Comparison of ENCODE assay signal across 8 cellular contexts in the genomic region with DNA sequence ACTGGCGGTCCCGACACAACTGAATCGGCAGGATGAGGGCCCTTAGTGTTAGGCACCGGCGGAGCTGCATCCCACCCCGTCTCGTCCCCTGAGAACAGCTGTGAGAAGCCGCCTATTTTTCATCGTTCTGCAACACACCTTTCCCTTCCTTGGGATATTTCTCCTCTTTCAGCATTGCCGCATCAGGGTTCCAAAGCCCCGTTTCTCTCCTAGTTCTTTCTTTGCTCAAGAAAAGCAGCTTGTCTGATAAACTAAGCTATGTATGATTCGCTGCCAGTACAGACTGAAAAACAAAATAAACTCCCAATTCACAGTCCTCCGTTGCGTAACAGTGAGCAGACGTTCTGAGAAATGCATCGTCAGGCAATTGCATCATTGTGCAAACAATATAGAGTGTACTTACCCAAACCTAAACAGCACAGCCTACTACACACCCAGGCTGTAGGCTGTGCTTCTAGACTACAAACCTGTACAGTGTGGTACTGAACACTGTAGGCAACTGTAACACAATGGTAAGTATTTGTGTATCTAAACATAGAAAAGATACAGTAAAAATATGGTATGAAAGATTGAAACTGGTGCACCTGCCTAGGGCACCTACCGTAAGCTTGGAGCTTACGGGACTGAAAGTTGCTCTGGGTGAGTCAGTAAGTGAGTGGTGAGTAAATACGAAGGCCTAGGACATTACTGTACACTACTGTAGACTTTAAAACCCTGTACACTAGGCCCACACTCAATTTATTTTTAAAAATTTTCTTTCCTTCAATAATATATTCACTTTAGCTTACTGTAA. TPM values are rescaled to one million over a fixed set of nuclear protein-coding genes. Genes with fewer than 3 reads are reported as not detected.
A peak's percentile ranks its signal among the peaks of the same experiment; 100 is the strongest.
DNase-seq lines count a peak whose midpoint lies in the region; ATAC-seq, FAIRE-seq and TF ChIP-seq lines count a peak whose summit lies in the region.

No MANE protein-coding gene starts in this region.

- no peak for TF ChIP-seq EP300 in GM12878 (IDR thresholded peaks at IDR 0.05; ENCODE audit: borderline replicate concordance in 1 of 2, control insufficient read depth in 1 of 2, low read depth in 2 of 2, low read length in 2 of 2)
- TF ChIP-seq EP300 in HepG2 (IDR thresholded peaks at IDR 0.05; ENCODE audit: low read depth in 2 of 2, low read length in 2 of 2), result peak; percentile 56 to 68; a peak in 1 of 4 replicates
- peak; percentile 56; the same call in 1 of the 2 replicates for TF ChIP-seq EP300 in HepG2 (CRISPR knock-in tag; IDR thresholded peaks at IDR 0.05; ENCODE audit: borderline replicate concordance)
- TF ChIP-seq EP300 in upper lobe of left lung (IDR thresholded peaks at IDR 0.05), result peak in 2 of 4 donors; percentile 1 to 80

- POLR2A ChIA-PET in GM12878 (lab: Charles Lee) (no interaction called here), HepG2 (lab: Yijun Ruan, JAX) (interaction anchor here (0.9 to 1.8 kb wide), 3 partner anchors 28 to 252 kb away, joined by 4 to 5 read pairs (median 4); partner anchors contain the start of genes ASB7 and LINS1)

- no peak overlapping the region for H3K9ac ChIP-seq in BLaER1
- no peak overlapping the region for H3K9ac ChIP-seq in GM12878 (ENCODE audit: control insufficient read depth, insufficient read depth, low read length)
- peak overlapping the region; percentile 29; the same call in 1 of the 2 replicates for H3K9ac ChIP-seq in HepG2 (ENCODE audit: insufficient read depth, low read depth, low read length)

- H3K36me3 ChIP-seq in BLaER1, result no peaks in the 10 kb centered on the region
- no peaks in the 10 kb centered on the region for H3K36me3 ChIP-seq in GM12878 (ENCODE audit: control insufficient read depth in 2 of 2, insufficient read depth in 2 of 2, low read length in 1 of 2)
- H3K36me3 ChIP-seq in HepG2 (replicated peaks in 1 of 2; ENCODE audit: control insufficient read depth in 1 of 2, insufficient read depth in 2 of 2, low read length in 2 of 2), result no peaks in the 10 kb centered on the region
- no peaks in the 10 kb centered on the region for H3K36me3 ChIP-seq in upper lobe of left lung

- TF ChIP-seq CTCF in GM12878 (IDR thresholded peaks at IDR 0.05 in 2 of 3, conservative IDR thresholded peaks at IDR 0.05 in 1 of 3; ENCODE audit: control insufficient read depth in 2 of 3, extremely low read depth in 1 of 3, insufficient read depth in 1 of 3, low read depth in 3 of 3, low read length in 3 of 3), result no peak
- TF ChIP-seq CTCF in HepG2 (CRISPR knock-in tag; IDR thresholded peaks at IDR 0.05), result no peak
- no peak for TF ChIP-seq CTCF in upper lobe of left lung (IDR thresholded peaks at IDR 0.05)
- no peak for TF ChIP-seq CTCF in GM10266 (IDR thresholded peaks at IDR 0.05; ENCODE audit: control insufficient read depth, insufficient read depth, low read depth, missing control alignments)

- H3K4me2 ChIP-seq in BLaER1, result peak overlapping the region; percentile 84
- H3K4me2 ChIP-seq in GM12878 (ENCODE audit: control insufficient read depth, insufficient read depth), result no peak overlapping the region; the same call in 1 of the 2 replicates
- peak overlapping the region; percentile 81 for H3K4me2 ChIP-seq in HepG2 (ENCODE audit: low read depth, low read length)

- 62% methylated on average over 19 of the region's 19 CpGs for WGBS in GM12878 (ENCODE audit: insufficient coverage, insufficient replicate concordance, low lambda C conversion rate, missing lambda C conversion rate)
- WGBS in HepG2 (ENCODE audit: low lambda C conversion rate), result 1% methylated on average over 19 of the region's 19 CpGs
- 37 to 46% methylated on average over 16 to 19 of the region's 19 CpGs for WGBS in upper lobe of left lung, 2 donors

- CTCF ChIA-PET in GM12878 (lab: Yijun Ruan, JAX), result interaction anchor here (0.9 to 2.5 kb wide), 14 partner anchors 8 to 522 kb away, joined by 3 to 23 read pairs (median 4); partner anchors contain the start of genes ASB7 and LINS1
- CTCF ChIA-PET in HepG2 (lab: Yijun Ruan, JAX; ENCODE audit: low intra/inter-chr PET ratio, low total read pairs), result interaction anchor here (1.2 to 3.0 kb wide), 2 partner anchors 9 to 32 kb away, joined by 3 to 41 read pairs; partner anchors contain the start of gene ADAMTS17

- TF ChIP-seq POLR2A in GM12878 (IDR thresholded peaks at IDR 0.05; ENCODE audit: low read depth, low read length) (no peak), HepG2 (IDR thresholded peaks at IDR 0.05; ENCODE audit: insufficient read depth in 1 of 2, low read depth in 2 of 2, low read length in 2 of 2) (no peak), upper lobe of left lung (IDR thresholded peaks at IDR 0.05) (peak in 1 of 4 donors; percentile 36)

- H3K27ac ChIP-seq in BLaER1, result no peak overlapping the region
- H3K27ac ChIP-seq in GM12878 (ENCODE audit: control insufficient read depth, insufficient read depth), result no peak overlapping the region
- H3K27ac ChIP-seq in HepG2 (ENCODE audit: extremely low read length, insufficient read depth, low read length), result peak overlapping the region; percentile 39
- H3K27ac ChIP-seq in upper lobe of left lung, result peak overlapping the region; percentile 94 to 97 (median 96)

- SMC1A ChIA-PET in GM12878 (lab: Charles Lee; ENCODE audit: uncharacterized antibody, unreplicated experiment), result no interaction called here

- in situ Hi-C loops in GM12878 (cut with MboI), result no loop called here
- in situ Hi-C loops in HepG2 (cut with HindIII; ENCODE audit: extremely low pct_ligation_motif_present, low pct_unique_long_range_greater_than_20kb), result loop anchor here (10.0 kb wide), 1 partner anchor 254 kb away; the partner anchor contains the start of genes ASB7 and LINS1

- no peak for FAIRE-seq in GM12878 (lab: Jason Lieb, UNC)
- peak; percentile 95 for FAIRE-seq in HepG2 (lab: Jason Lieb, UNC)

- intact Hi-C loops in GM12878 (cut with micrococcal nuclease; ENCODE audit: unreplicated experiment) (loop anchor here (10.0 kb wide), 1 partner anchor 224 kb away; no protein-coding TSS in a partner anchor), HepG2 (cut with micrococcal nuclease; ENCODE audit: unreplicated experiment) (loop anchor here (1.0 kb wide), 2 partner anchors 33 to 252 kb away; partner anchors contain the start of genes ASB7 and LINS1)

- H3K9me3 ChIP-seq in BLaER1 (peaks cover 14% of the 10 kb centered on the region), GM12878 (replicated peaks; ENCODE audit: control insufficient read depth, insufficient read depth, low read length) (no peaks in the 10 kb centered on the region; the same call in 2 of the 3 replicates), HepG2 (ENCODE audit: low read length) (no peaks in the 10 kb centered on the region), upper lobe of left lung (no peaks in the 10 kb centered on the region)

- no peak for ATAC-seq in GM12878
- ATAC-seq in HepG2, result peak; percentile 87
- peak; percentile 81 to 91 for ATAC-seq in upper lobe of left lung (ENCODE audit: low FRiP score in 2 of 2)

- H4K20me1 ChIP-seq in BLaER1 (no peaks in the 10 kb centered on the region), GM12878 (ENCODE audit: control insufficient read depth, insufficient read depth) (0 out of 2 replicates have a peak, but pooled peaks cover 2% of the 10 kb centered on the region), HepG2 (ENCODE audit: insufficient read depth, low read length) (no peaks in the 10 kb centered on the region)

- H3K27me3 ChIP-seq in BLaER1 (peaks cover 17% of the 10 kb centered on the region), GM12878 (replicated peaks in 1 of 2; ENCODE audit: control insufficient read depth in 2 of 2, insufficient read depth in 2 of 2, low read length in 1 of 2) (no peaks in the 10 kb centered on the region), HepG2 (ENCODE audit: control insufficient read depth in 1 of 2, insufficient read depth in 2 of 2, low read length in 2 of 2) (no peaks in the 10 kb centered on the region; a peak in 1 of 5 replicates), upper lobe of left lung (no peaks in the 10 kb centered on the region)

- RAD21 ChIA-PET in GM12878 (lab: Charles Lee; ENCODE audit: unreplicated experiment), result interaction anchor here (1.6 kb wide), 1 partner anchor 222 kb away, joined by 3 read pairs; no protein-coding TSS in a partner anchor

- peaks cover 8% of the 10 kb centered on the region; the same call in 1 of the 2 replicates for H3K4me1 ChIP-seq in BLaER1
- H3K4me1 ChIP-seq in GM12878 (ENCODE audit: control insufficient read depth, insufficient read depth, low read length), result no peaks in the 10 kb centered on the region
- H3K4me1 ChIP-seq in HepG2 (ENCODE audit: insufficient read depth, low read length), result peaks cover 19% of the 10 kb centered on the region
- peaks cover 9 to 17% (median 13%) of the 10 kb centered on the region in 4 donors for H3K4me1 ChIP-seq in upper lobe of left lung

- H3K79me2 ChIP-seq in GM12878 (ENCODE audit: control insufficient read depth, insufficient read depth, low read length) (no peaks in the 10 kb centered on the region), HepG2 (ENCODE audit: insufficient read depth, low read length) (no peaks in the 10 kb centered on the region)

- DNase-seq in LHCN-M2 (ENCODE audit: low read depth) (peak; percentile 9), GM12878 (ENCODE audit: low read depth, low spot score) (no peak), HepG2 (ENCODE audit: low spot score) (peak; percentile 90), upper lobe of left lung (peak in 1 of 2 donors; percentile 67), GM10266 (ENCODE audit: extremely low spot score) (no peak), NCI-H526 (lab: John Stamatoyannopoulos, UW) (no peak), RPMI8226 (no peak)

- TF ChIP-seq RAD21 in GM12878 (IDR thresholded peaks at IDR 0.05; ENCODE audit: insufficient read depth, low read depth, low read length), result no peak
- TF ChIP-seq RAD21 in HepG2 (CRISPR knock-in tag; IDR thresholded peaks at IDR 0.05), result no peak; the same call in 1 of the 2 replicates

- no peak overlapping the region for H3K4me3 ChIP-seq in BLaER1
- H3K4me3 ChIP-seq in GM12878, result no peak overlapping the region
- H3K4me3 ChIP-seq in HepG2 (replicated peaks in 1 of 3; ENCODE audit: insufficient read depth in 1 of 3, low read depth in 2 of 3, low read length in 3 of 3), result peak overlapping the region; percentile 31 to 72 (median 31); a peak in 5 of 6 replicates
- H3K4me3 ChIP-seq in upper lobe of left lung, result peak overlapping the region in 3 of 4 donors; percentile 69 to 73 (median 70)

- no TSS peak for BruUV-seq in GM12878 (replicated peaks; lab: Mats Ljungman, UMichigan)
- BruUV-seq in HepG2 (replicated peaks; lab: Mats Ljungman, UMichigan), result no TSS peak

- peak overlapping the region; percentile 89 for H2AFZ ChIP-seq in GM12878 (ENCODE audit: control insufficient read depth, low read depth, low read length)
- H2AFZ ChIP-seq in HepG2 (ENCODE audit: low read length), result peak overlapping the region; percentile 36

RNA-seq across cellular contexts. Expression of gene ADAMTS17, which starts 8.9 kb away (rescaled TPM):
- 0.11 TPM in 1 of 2 replicates, not detected in the other for total RNA-seq in LHCN-M2 (2014; rRNA removed)
- 0.23 TPM for polyA plus RNA-seq in LHCN-M2 (2012)
- total RNA-seq in GM12878 (2013; cell fraction: nucleolus; rRNA removed), result not detected in 2 replicates
- total RNA-seq in GM12878 (2014; rRNA removed), result under 0.01 and 0.06 TPM in 2 replicates
- total RNA-seq in GM12878 (2014; rRNA removed; fragmentation: Illumina TruSeq; extraction: Trizol), result 0.09 TPM in 1 of 2 replicates, not detected in the other
- total RNA-seq in GM12878 (2021), result 0.15 TPM in 1 of 2 replicates, not detected in the other
- polyA plus RNA-seq in GM12878 (2011; ENCODE audit: low read depth), result 0.10 TPM
- 0.22 and 0.50 TPM in 2 replicates for polyA plus RNA-seq in GM12878 (2011; rRNA removed)
- polyA plus RNA-seq in GM12878 (2011; cell fraction: cytosol; rRNA removed), result 0.28 TPM in 2 replicates
- 1.3 and 1.4 TPM in 2 replicates for polyA plus RNA-seq in GM12878 (2011; cell fraction: nucleus; rRNA removed)
- 0.18 and 0.22 TPM in 2 replicates for polyA plus RNA-seq in GM12878 (2012)
- 0.06 and 0.10 TPM in 2 replicates for polyA plus RNA-seq in GM12878 (2014; fragmentation: Illumina TruSeq; extraction: Trizol)
- not detected for polyA plus RNA-seq in GM12878 (2014; fragmentation: Nextera tagmentation; extraction: Ambion mirVana)
- 0.04 and 0.08 TPM in 2 replicates for polyA plus RNA-seq in GM12878 (2014; rRNA removed)
- polyA plus RNA-seq in GM12878 (2016; fragmentation: Nextera tagmentation; extraction: Ambion mirVana), result not detected
- polyA minus RNA-seq in GM12878 (2011; rRNA and poly(A)+ RNA removed), result 1.7 and 2.2 TPM in 2 replicates
- not detected in 2 replicates for polyA minus RNA-seq in GM12878 (2011; cell fraction: cytosol; rRNA and poly(A)+ RNA removed)
- 2.5 and 3.2 TPM in 2 replicates for polyA minus RNA-seq in GM12878 (2011; cell fraction: nucleus; rRNA and poly(A)+ RNA removed)
- 0.02 and 0.36 TPM in 2 replicates for total RNA-seq in HepG2 (2016; rRNA removed; fragmentation: Illumina TruSeq; extraction: Trizol)
- not detected in 2 replicates for total RNA-seq in HepG2 (2016; cell fraction: cytosol; rRNA removed; fragmentation: Illumina TruSeq; extraction: Trizol; ENCODE audit: low read depth)
- 0.12 TPM in 1 of 2 replicates, not detected in the other for total RNA-seq in HepG2 (2016; cell fraction: insoluble cytoplasmic fraction; rRNA removed; fragmentation: Illumina TruSeq; extraction: Trizol)
- 0.10 and 0.37 TPM in 2 replicates for total RNA-seq in HepG2 (2016; cell fraction: membrane; rRNA removed; fragmentation: Illumina TruSeq; extraction: Trizol)
- not detected in 2 replicates for total RNA-seq in HepG2 (2016; cell fraction: nucleus; rRNA removed; fragmentation: Illumina TruSeq; extraction: Trizol)
- 0.04 and 0.09 TPM in 2 replicates for polyA plus RNA-seq in HepG2 (2011; rRNA removed)
- 0.03 and 0.04 TPM in 2 replicates for polyA plus RNA-seq in HepG2 (2011; cell fraction: cytosol; rRNA removed)
- 0.07 and 0.10 TPM in 2 replicates for polyA plus RNA-seq in HepG2 (2011; cell fraction: nucleus; rRNA removed)
- polyA plus RNA-seq in HepG2 (2012), result 0.05 and 0.13 TPM in 2 replicates
- not detected in 2 replicates for polyA plus RNA-seq in HepG2 (2016; cell fraction: cytosol; fragmentation: Illumina TruSeq; extraction: Trizol; ENCODE audit: low read depth)
- 0.04 and 0.19 TPM in 2 replicates for polyA plus RNA-seq in HepG2 (2016; cell fraction: insoluble cytoplasmic fraction; fragmentation: Illumina TruSeq; extraction: Trizol; ENCODE audit: low read depth)
- 0.02 TPM in 1 of 2 replicates, not detected in the other for polyA plus RNA-seq in HepG2 (2016; cell fraction: membrane; fragmentation: Illumina TruSeq; extraction: Trizol; ENCODE audit: low read depth)
- polyA plus RNA-seq in HepG2 (2016; cell fraction: nucleus; fragmentation: Illumina TruSeq; extraction: Trizol; ENCODE audit: insufficient read depth, low read depth), result not detected in 2 replicates
- 0.34 TPM in 1 of 2 replicates, not detected in the other for polyA minus RNA-seq in HepG2 (2011; rRNA and poly(A)+ RNA removed; ENCODE audit: low replicate concordance)
- not detected in 2 replicates for polyA minus RNA-seq in HepG2 (2011; cell fraction: cytosol; rRNA and poly(A)+ RNA removed)
- not detected in 2 replicates for polyA minus RNA-seq in HepG2 (2011; cell fraction: nucleus; rRNA and poly(A)+ RNA removed)
- total RNA-seq in upper lobe of left lung, result 10 to 100 TPM in 1 of 6 donors, 1 to 10 TPM in 5; 3.2 to 11.5 (median 5.7) TPM

Comparison
In these comparisons a context has a peak if more than half of its experiments do, and no peak if none do; other contexts are left out.
1. H3K27ac ChIP-seq: peak in HepG2 (single experiment) and upper lobe of left lung (4 of 4); none in BLaER1 (single experiment) and GM12878 (single experiment).
2. H3K4me3 ChIP-seq: peak in HepG2 (3 of 3) and upper lobe of left lung (3 of 4); none in BLaER1 (single experiment) and GM12878 (single experiment).
3. DNase-seq: peak in LHCN-M2 (single experiment) and HepG2 (single experiment); none in GM12878 (single experiment), GM10266 (single experiment), NCI-H526 (0 of 2) and RPMI8226 (single experiment).